Comparison of ENCODE assay signal across 8 cellular contexts in genomic region chr1:6785318-6785712, GRCh38. TPM values are rescaled to one million over a fixed set of nuclear protein-coding genes. Genes with fewer than 3 reads are reported as not detected.
DNase-seq lines count a peak whose midpoint lies in the region; ATAC-seq and TF ChIP-seq lines count a peak whose summit lies in the region.

TSS of gene CAMTA1 (plus strand) at chr1:6785454. CDS start at chr1:6785531, 77 bp downstream.

- peaks cover 9% of the 10 kb centered on the region for H3K4me1 ChIP-seq in rectal smooth muscle tissue (ENCODE audit: control insufficient read depth, insufficient read depth, low read length)

- intact Hi-C loops in activated CD8-positive, alpha-beta T cell treated with anti-CD3 and anti-CD28 coated beads for 36 hours (cut with micrococcal nuclease): loop anchor here (10.0 kb wide), 1 partner anchor 61 kb away; no protein-coding TSS in a partner anchor
- intact Hi-C loops in Right ventricle myocardium superior (cut with DNase I): no loop called here

- no peaks in the 10 kb centered on the region for H3K27me3 ChIP-seq in rectal smooth muscle tissue (ENCODE audit: control insufficient read depth, insufficient read depth, low read length)

- H3K36me3 ChIP-seq in rectal smooth muscle tissue (ENCODE audit: control insufficient read depth, insufficient read depth, low read length): no peaks in the 10 kb centered on the region

- H3K4me1 Mint-ChIP-seq in activated CD8-positive, alpha-beta T cell treated with anti-CD3 and anti-CD28 coated beads for 36 hours (ENCODE audit: low read depth): peaks cover 44% of the 10 kb centered on the region

- H3K36me3 Mint-ChIP-seq in activated CD8-positive, alpha-beta T cell treated with anti-CD3 and anti-CD28 coated beads for 36 hours (ENCODE audit: low read depth): peaks cover 19% of the 10 kb centered on the region

- peak within 1 kb of the TSS; percentile 90 for H3K27ac Mint-ChIP-seq in activated CD8-positive, alpha-beta T cell treated with anti-CD3 and anti-CD28 coated beads for 36 hours

- CTCF ChIA-PET in activated CD8-positive, alpha-beta T cell treated with anti-CD3 and anti-CD28 coated beads for 36 hours (lab: Charles Lee): interaction anchor here (1.2 to 3.2 kb wide), 2 partner anchors 66 to 104 kb away, joined by 4 to 14 read pairs; no protein-coding TSS in a partner anchor

- in situ Hi-C loops in KBM-7 (cut with MboI; ENCODE audit: low pct_unique_long_range_greater_than_20kb, low sequenced_read_pairs): loop anchor here (25.0 kb wide), 1 partner anchor 427 kb away; no protein-coding TSS in a partner anchor

- H3K4me3 ChIP-seq in rectal smooth muscle tissue (ENCODE audit: low read length): peak within 1 kb of the TSS; percentile 72

- H3K9me3 Mint-ChIP-seq in activated CD8-positive, alpha-beta T cell treated with anti-CD3 and anti-CD28 coated beads for 36 hours: no peaks in the 10 kb centered on the region

- TF ChIP-seq CTCF in activated CD8-positive, alpha-beta T cell treated with anti-CD3 and anti-CD28 coated beads for 36 hours (IDR thresholded peaks at IDR 0.05): no peak

- peak within 1 kb of the TSS; percentile 95 for H3K27ac ChIP-seq in rectal smooth muscle tissue (ENCODE audit: low read depth, low read length)

- ATAC-seq in HG03039 (IDR thresholded peaks at IDR 0.05; ENCODE audit: unreplicated experiment) (peak; percentile 60), Right ventricle myocardium superior (ENCODE audit: poor library complexity) (no peak)
- ATAC-seq in activated CD8-positive, alpha-beta T cell treated with anti-CD3 and anti-CD28 coated beads for 36 hours: peak; percentile 86

- H3K4me3 Mint-ChIP-seq in activated CD8-positive, alpha-beta T cell treated with anti-CD3 and anti-CD28 coated beads for 36 hours: peak within 1 kb of the TSS; percentile 90

- no peaks in the 10 kb centered on the region for H3K27me3 Mint-ChIP-seq in activated CD8-positive, alpha-beta T cell treated with anti-CD3 and anti-CD28 coated beads for 36 hours

- DNase-seq in activated CD8-positive, alpha-beta T cell treated with anti-CD3 and anti-CD28 coated beads for 36 hours: no peak
- DNase-seq in Right ventricle myocardium superior (no peak), HuH-7 (ENCODE audit: low spot score) (no peak), NCI-H524 treated with DMSO at 0.1 percent for 48 hours (lab: John Stamatoyannopoulos, UW) (no peak), KBM-7 (no peak)

- peak; percentile 59 for TF ChIP-seq POLR2A in GM15510 (IDR thresholded peaks at IDR 0.05; ENCODE audit: borderline replicate concordance, extremely low read depth, insufficient read length)

- H3K9ac ChIP-seq in rectal smooth muscle tissue (ENCODE audit: low read length): peak within 1 kb of the TSS; percentile 71

- POLR2A ChIA-PET in activated CD8-positive, alpha-beta T cell treated with anti-CD3 and anti-CD28 coated beads for 36 hours (lab: Charles Lee): interaction anchor here (0.8 to 1.6 kb wide), 6 partner anchors 18 to 184 kb away, joined by 3 to 4 read pairs (median 4); partner anchors contain the start of gene DNAJC11

RNA-seq across cellular contexts. Expression of gene CAMTA1, which starts in this region (rescaled TPM):
- total RNA-seq in activated CD8-positive, alpha-beta T cell treated with anti-CD3 and anti-CD28 coated beads for 36 hours: 10 to 100 TPM; 67.7 to 70.9 TPM
- total RNA-seq in Right ventricle myocardium superior: 153 TPM
